Comparison of ENCODE assay signal across 2 cellular contexts in the genomic region with DNA sequence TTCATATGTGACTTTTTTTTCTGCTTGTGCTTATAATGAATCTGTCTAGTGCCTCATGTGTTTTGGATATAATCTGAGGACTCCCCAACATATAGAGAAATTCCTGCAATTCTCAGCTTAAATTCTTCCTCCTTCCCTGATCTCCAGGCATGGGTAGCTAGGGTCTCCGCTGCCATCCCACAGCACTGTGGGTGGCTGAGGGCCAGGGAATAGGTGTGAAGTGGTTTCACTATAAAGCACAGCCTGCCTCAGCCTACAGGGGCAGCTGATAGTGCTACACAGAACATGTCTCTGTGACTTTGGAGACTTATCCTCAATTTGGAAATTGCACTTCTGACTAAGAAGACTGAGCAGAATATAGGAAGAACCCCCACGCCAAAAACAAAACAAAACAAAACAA.
TF ChIP-seq lines count a peak whose summit lies in the region.

No MANE protein-coding gene starts in this region.

TF ChIP-seq in GM23338, 12 proteins besides CTCF, POLR2A, EP300 and RAD21 (continued from another document):
- TF ChIP-seq ZNF331 (CRISPR knock-in tag; IDR thresholded peaks at IDR 0.05; ENCODE audit: low read depth) = no peak
- TF ChIP-seq, protein P1, sequence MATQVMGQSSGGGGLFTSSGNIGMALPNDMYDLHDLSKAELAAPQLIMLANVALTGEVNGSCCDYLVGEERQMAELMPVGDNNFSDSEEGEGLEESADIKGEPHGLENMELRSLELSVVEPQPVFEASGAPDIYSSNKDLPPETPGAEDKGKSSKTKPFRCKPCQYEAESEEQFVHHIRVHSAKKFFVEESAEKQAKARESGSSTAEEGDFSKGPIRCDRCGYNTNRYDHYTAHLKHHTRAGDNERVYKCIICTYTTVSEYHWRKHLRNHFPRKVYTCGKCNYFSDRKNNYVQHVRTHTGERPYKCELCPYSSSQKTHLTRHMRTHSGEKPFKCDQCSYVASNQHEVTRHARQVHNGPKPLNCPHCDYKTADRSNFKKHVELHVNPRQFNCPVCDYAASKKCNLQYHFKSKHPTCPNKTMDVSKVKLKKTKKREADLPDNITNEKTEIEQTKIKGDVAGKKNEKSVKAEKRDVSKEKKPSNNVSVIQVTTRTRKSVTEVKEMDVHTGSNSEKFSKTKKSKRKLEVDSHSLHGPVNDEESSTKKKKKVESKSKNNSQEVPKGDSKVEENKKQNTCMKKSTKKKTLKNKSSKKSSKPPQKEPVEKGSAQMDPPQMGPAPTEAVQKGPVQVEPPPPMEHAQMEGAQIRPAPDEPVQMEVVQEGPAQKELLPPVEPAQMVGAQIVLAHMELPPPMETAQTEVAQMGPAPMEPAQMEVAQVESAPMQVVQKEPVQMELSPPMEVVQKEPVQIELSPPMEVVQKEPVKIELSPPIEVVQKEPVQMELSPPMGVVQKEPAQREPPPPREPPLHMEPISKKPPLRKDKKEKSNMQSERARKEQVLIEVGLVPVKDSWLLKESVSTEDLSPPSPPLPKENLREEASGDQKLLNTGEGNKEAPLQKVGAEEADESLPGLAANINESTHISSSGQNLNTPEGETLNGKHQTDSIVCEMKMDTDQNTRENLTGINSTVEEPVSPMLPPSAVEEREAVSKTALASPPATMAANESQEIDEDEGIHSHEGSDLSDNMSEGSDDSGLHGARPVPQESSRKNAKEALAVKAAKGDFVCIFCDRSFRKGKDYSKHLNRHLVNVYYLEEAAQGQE (IDR thresholded peaks at IDR 0.05; ENCODE audit: unreplicated experiment) = no peak
- TF ChIP-seq, protein P2, sequence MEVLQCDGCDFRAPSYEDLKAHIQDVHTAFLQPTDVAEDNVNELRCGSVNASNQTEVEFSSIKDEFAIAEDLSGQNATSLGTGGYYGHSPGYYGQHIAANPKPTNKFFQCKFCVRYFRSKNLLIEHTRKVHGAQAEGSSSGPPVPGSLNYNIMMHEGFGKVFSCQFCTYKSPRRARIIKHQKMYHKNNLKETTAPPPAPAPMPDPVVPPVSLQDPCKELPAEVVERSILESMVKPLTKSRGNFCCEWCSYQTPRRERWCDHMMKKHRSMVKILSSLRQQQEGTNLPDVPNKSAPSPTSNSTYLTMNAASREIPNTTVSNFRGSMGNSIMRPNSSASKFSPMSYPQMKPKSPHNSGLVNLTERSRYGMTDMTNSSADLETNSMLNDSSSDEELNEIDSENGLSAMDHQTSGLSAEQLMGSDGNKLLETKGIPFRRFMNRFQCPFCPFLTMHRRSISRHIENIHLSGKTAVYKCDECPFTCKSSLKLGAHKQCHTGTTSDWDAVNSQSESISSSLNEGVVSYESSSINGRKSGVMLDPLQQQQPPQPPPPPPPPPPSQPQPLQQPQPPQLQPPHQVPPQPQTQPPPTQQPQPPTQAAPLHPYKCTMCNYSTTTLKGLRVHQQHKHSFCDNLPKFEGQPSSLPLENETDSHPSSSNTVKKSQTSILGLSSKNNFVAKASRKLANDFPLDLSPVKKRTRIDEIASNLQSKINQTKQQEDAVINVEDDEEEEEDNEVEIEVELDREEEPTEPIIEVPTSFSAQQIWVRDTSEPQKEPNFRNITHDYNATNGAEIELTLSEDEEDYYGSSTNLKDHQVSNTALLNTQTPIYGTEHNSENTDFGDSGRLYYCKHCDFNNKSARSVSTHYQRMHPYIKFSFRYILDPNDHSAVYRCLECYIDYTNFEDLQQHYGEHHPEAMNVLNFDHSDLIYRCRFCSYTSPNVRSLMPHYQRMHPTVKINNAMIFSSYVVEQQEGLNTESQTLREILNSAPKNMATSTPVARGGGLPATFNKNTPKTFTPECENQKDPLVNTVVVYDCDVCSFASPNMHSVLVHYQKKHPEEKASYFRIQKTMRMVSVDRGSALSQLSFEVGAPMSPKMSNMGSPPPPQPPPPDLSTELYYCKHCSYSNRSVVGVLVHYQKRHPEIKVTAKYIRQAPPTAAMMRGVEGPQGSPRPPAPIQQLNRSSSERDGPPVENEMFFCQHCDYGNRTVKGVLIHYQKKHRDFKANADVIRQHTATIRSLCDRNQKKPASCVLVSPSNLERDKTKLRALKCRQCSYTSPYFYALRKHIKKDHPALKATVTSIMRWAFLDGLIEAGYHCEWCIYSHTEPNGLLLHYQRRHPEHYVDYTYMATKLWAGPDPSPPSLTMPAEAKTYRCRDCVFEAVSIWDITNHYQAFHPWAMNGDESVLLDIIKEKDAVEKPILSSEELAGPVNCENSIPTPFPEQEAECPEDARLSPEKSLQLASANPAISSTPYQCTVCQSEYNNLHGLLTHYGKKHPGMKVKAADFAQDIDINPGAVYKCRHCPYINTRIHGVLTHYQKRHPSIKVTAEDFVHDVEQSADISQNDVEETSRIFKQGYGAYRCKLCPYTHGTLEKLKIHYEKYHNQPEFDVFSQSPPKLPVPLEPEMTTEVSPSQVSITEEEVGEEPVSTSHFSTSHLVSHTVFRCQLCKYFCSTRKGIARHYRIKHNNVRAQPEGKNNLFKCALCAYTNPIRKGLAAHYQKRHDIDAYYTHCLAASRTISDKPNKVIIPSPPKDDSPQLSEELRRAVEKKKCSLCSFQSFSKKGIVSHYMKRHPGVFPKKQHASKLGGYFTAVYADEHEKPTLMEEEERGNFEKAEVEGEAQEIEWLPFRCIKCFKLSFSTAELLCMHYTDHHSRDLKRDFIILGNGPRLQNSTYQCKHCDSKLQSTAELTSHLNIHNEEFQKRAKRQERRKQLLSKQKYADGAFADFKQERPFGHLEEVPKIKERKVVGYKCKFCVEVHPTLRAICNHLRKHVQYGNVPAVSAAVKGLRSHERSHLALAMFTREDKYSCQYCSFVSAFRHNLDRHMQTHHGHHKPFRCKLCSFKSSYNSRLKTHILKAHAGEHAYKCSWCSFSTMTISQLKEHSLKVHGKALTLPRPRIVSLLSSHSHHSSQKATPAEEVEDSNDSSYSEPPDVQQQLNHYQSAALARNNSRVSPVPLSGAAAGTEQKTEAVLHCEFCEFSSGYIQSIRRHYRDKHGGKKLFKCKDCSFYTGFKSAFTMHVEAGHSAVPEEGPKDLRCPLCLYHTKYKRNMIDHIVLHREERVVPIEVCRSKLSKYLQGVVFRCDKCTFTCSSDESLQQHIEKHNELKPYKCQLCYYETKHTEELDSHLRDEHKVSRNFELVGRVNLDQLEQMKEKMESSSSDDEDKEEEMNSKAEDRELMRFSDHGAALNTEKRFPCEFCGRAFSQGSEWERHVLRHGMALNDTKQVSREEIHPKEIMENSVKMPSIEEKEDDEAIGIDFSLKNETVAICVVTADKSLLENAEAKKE (CRISPR knock-in tag; IDR thresholded peaks at IDR 0.05) = no peak

TF ChIP-seq in neural cell, 6 proteins besides CTCF, POLR2A, EP300 and RAD21 (continued from another document):
- TF ChIP-seq, protein P1 (IDR thresholded peaks at IDR 0.05; ENCODE audit: borderline replicate concordance) = no peak
- no peak for TF ChIP-seq EZH2 (IDR thresholded peaks at IDR 0.05; ENCODE audit: borderline replicate concordance, insufficient read depth, low read length, poor library complexity, severe bottlenecking)
